9 cellular contexts compared by ENCODE assay signal in the genomic region with DNA sequence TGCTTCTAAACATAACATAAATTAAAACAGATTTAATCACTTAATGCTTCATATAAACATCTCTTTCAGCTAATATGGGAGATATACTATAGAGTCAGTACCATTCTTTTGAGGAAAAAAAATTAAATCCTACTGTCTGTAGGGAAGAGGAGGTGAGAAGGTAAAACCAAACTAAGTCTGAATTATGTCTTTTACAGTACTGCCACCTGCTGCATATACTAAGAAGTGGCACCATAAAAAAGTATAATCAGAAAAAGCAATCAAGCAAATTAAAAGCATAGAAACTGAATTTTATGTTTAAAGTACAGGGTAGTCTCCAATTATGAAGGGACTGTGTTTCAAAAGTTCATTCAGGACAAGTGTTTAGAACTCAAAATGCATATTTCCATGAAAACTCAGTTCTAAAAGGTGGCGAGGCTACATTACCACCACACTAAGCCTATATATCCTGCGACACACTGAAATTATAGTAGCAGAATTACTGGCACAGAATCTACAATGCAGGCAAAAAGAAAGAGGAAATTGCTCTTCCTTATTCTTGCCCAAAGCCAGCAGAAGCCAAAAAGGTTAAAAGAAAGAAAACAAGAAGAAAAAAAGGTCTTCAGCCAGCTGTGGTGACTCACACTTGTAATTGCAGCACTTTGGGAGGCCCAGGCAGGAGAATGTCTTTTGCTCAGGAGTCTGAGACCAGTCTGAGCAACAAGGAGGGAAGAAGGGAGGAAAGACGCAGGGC. TPM values are rescaled to one million over a fixed set of nuclear protein-coding genes. Genes with fewer than 3 reads are reported as not detected.
DNase-seq lines count a peak whose midpoint lies in the region; ATAC-seq and TF ChIP-seq lines count a peak whose summit lies in the region.
"Had no signal": no experiment of that assay in that cellular context is flagged by ENCODE, and none has a peak within 500 bp of the region (broad histone marks: within the 10 kb centered on the region; RNA-seq: fewer than 3 reads in every experiment).

No MANE protein-coding gene starts in this region.

- H3K9me3 Mint-ChIP-seq in activated T-cell treated with anti-CD3 and anti-CD28 coated beads, Interleukin-2, amount 50 U/mL, for 24 hours, result no peaks in the 10 kb centered on the region
- H3K9me3 Mint-ChIP-seq: activated naive CD4-positive, alpha-beta T cell treated with anti-CD3 and anti-CD28 coated beads, Interleukin-2, amount 50 U/mL, for 24 hours had no signal

- H3K4me1 Mint-ChIP-seq in activated T-cell treated with anti-CD3 and anti-CD28 coated beads, Interleukin-2, amount 50 U/mL, for 24 hours (ENCODE audit: low read depth), result peaks cover 30% of the 10 kb centered on the region

- in situ Hi-C loops in transverse colon (cut with MboI; ENCODE audit: low pct_ligation_motif_present in 1 of 4, low pct_unique_long_range_greater_than_20kb in 1 of 4, low sequenced_read_pairs in 3 of 4), result loop anchor here in 1 of 4 donors (25.0 kb wide), 1 partner anchor 120 kb away; no protein-coding TSS in a partner anchor

- peak; percentile 50 to 66 (median 61) for TF ChIP-seq CTCF in transverse colon (IDR thresholded peaks at IDR 0.05)

- H3K36me3 Mint-ChIP-seq in activated T-cell treated with anti-CD3 and anti-CD28 coated beads, Interleukin-2, amount 50 U/mL, for 24 hours (ENCODE audit: low read depth), result peaks cover 71% of the 10 kb centered on the region

- peaks cover 0 to 34% (median 16%) of the 10 kb centered on the region in 4 donors for H3K36me3 ChIP-seq in transverse colon

- DNase-seq in activated T-cell treated with anti-CD3 and anti-CD28 coated beads, Interleukin-2, amount 50 U/mL, for 24 hours, result no peak
- DNase-seq in activated T-cell treated with anti-CD3 and anti-CD28 coated beads, Interleukin-2, amount 50 U/mL, for 1 hour, result no peak
- DNase-seq in NCI-H1105 (lab: John Stamatoyannopoulos, UW), result peak; percentile 1
- peak; percentile 64 for DNase-seq in amniotic epithelial cell (ENCODE audit: low read depth)
- DNase-seq in iris pigment epithelial cell (ENCODE audit: low read depth), result peak; percentile 74
- DNase-seq in transverse colon, result no peak
- DNase-seq in hypothalamus (lab: John Stamatoyannopoulos, UW), result no peak

- intact Hi-C loops in transverse colon (cut with DNase I; ENCODE audit: low total_unique reads), result loop anchor here (10.0 kb wide), 1 partner anchor 118 kb away; no protein-coding TSS in a partner anchor

- H3K27ac Mint-ChIP-seq in activated T-cell treated with anti-CD3 and anti-CD28 coated beads, Interleukin-2, amount 50 U/mL, for 24 hours, result peak overlapping the region; percentile 38
- H3K27ac Mint-ChIP-seq: activated naive CD4-positive, alpha-beta T cell treated with anti-CD3 and anti-CD28 coated beads, Interleukin-2, amount 50 U/mL, for 24 hours had no signal

- no peaks in the 10 kb centered on the region for H3K9me3 ChIP-seq in transverse colon

- no peak for TF ChIP-seq EP300 in transverse colon (IDR thresholded peaks at IDR 0.05; ENCODE audit: low read depth)

- no peaks in the 10 kb centered on the region for H3K4me1 ChIP-seq in transverse colon

- H3K4me3 Mint-ChIP-seq in activated T-cell treated with anti-CD3 and anti-CD28 coated beads, Interleukin-2, amount 50 U/mL, for 24 hours, result no peak overlapping the region
- H3K4me3 Mint-ChIP-seq: activated naive CD4-positive, alpha-beta T cell treated with anti-CD3 and anti-CD28 coated beads, Interleukin-2, amount 50 U/mL, for 24 hours had no signal

- TF ChIP-seq POLR2A in transverse colon (IDR thresholded peaks at IDR 0.05), result no peak

- 88 to 100% methylated on average over 3 of the region's 3 CpGs for WGBS in transverse colon (ENCODE audit: low coverage in 1 of 2), 2 donors

- no peak overlapping the region for H3K27ac ChIP-seq in transverse colon

- no peaks in the 10 kb centered on the region for H3K27me3 ChIP-seq in transverse colon

- no peak overlapping the region for H3K4me3 ChIP-seq in transverse colon

- H3K27me3 Mint-ChIP-seq in activated T-cell treated with anti-CD3 and anti-CD28 coated beads, Interleukin-2, amount 50 U/mL, for 24 hours, result no peaks in the 10 kb centered on the region
- H3K27me3 Mint-ChIP-seq: activated naive CD4-positive, alpha-beta T cell treated with anti-CD3 and anti-CD28 coated beads, Interleukin-2, amount 50 U/mL, for 24 hours had no signal

- ATAC-seq in HG02623 (IDR thresholded peaks at IDR 0.05; ENCODE audit: unreplicated experiment), result no peak

RNA-seq across cellular contexts. Expression of a gene that starts 9.0 kb away (rescaled TPM):
- 10 to 100 TPM in 3 of 4 donors, 1 to 10 TPM in 1; 4.2 to 33.7 (median 28.4) TPM for total RNA-seq in transverse colon

RNA-seq across cellular contexts. Expression of a gene that starts 9.1 kb away (rescaled TPM):
- total RNA-seq in transverse colon, result 10 to 100 TPM in 1 of 4 donors, 1 to 10 TPM in 2, under 1 TPM in 1; 1.00 to 17.0 (median 4.6) TPM

Comparison
In these comparisons a context has a peak if more than half of its experiments do, and no peak if none do; other contexts are left out.
1. DNase-seq: peak in NCI-H1105 (single experiment), amniotic epithelial cell (single experiment) and iris pigment epithelial cell (single experiment); none in activated T-cell treated with anti-CD3 and anti-CD28 coated beads, Interleukin-2, amount 50 U/mL, for 24 hours (single experiment), activated T-cell treated with anti-CD3 and anti-CD28 coated beads, Interleukin-2, amount 50 U/mL, for 1 hour (single experiment), transverse colon (single experiment) and hypothalamus (0 of 51).